In genomic region chr14:22657861-22658260, GRCh38 we compare ENCODE assay signal across 9 cellular contexts. TPM values are rescaled to one million over a fixed set of nuclear protein-coding genes. Genes with fewer than 3 reads are reported as not detected.
DNase-seq lines count a peak whose midpoint lies in the region; ATAC-seq and TF ChIP-seq lines count a peak whose summit lies in the region.
"Had no signal": no experiment of that assay in that cellular context is flagged by ENCODE, and none has a peak within 500 bp of the region (broad histone marks: within the 10 kb centered on the region; RNA-seq: fewer than 3 reads in every experiment).

No MANE protein-coding gene starts in this region.

- no peak for TF ChIP-seq POLR2A in heart left ventricle (IDR thresholded peaks at IDR 0.05)

- H3K9me3 ChIP-seq in heart left ventricle (no peaks in the 10 kb centered on the region), PC-9 (ENCODE audit: insufficient read depth, low read depth) (no peaks in the 10 kb centered on the region)

- WGBS in heart left ventricle, 4 donors = 88 to 98% (median 90%) methylated on average over 1 of the region's 1 CpG

- BruUV-seq in PC-9 (replicated peaks; lab: Mats Ljungman, UMichigan) = no TSS peak

- H4K20me1 ChIP-seq in PC-9 (ENCODE audit: insufficient read depth) = no peaks in the 10 kb centered on the region

- no peaks in the 10 kb centered on the region for H3K27me3 Mint-ChIP-seq in type B pancreatic cell
- no peaks in the 10 kb centered on the region for H3K27me3 Mint-ChIP-seq in activated CD4-positive, alpha-beta T cell treated with anti-CD3 and anti-CD28 coated beads, Interleukin-2, amount 10 ng/mL, durations not matched to agents 7 days and 5 days

- H3K36me3 Mint-ChIP-seq in type B pancreatic cell = no peaks in the 10 kb centered on the region
- H3K36me3 Mint-ChIP-seq in activated CD4-positive, alpha-beta T cell treated with anti-CD3 and anti-CD28 coated beads, Interleukin-2, amount 10 ng/mL, durations not matched to agents 7 days and 5 days (ENCODE audit: low read depth) = no peaks in the 10 kb centered on the region

- H3K4me2 ChIP-seq in PC-9 = no peak overlapping the region

- no peaks in the 10 kb centered on the region for H3K79me2 ChIP-seq in PC-9 (ENCODE audit: low read depth)

- peaks cover 0 to 2% (median 0%) of the 10 kb centered on the region in 12 donors for H3K4me1 ChIP-seq in heart left ventricle
- 0 out of 2 replicates have a peak, but pooled peaks cover 6% of the 10 kb centered on the region for H3K4me1 ChIP-seq in PC-9 (replicated peaks; ENCODE audit: insufficient read depth)

- CTCF ChIA-PET in PC-9 (lab: Charles Lee) = interaction anchor here (0.7 to 1.6 kb wide), 4 partner anchors 12 to 195 kb away, joined by 3 to 5 read pairs (median 3); no protein-coding TSS in a partner anchor
- CTCF ChIA-PET in activated CD4-positive, alpha-beta T cell treated with anti-CD3 and anti-CD28 coated beads, Interleukin-2, amount 10 ng/mL, durations not matched to agents 7 days and 5 days (lab: Charles Lee) = interaction anchor here (1.3 to 3.4 kb wide), 4 partner anchors 9 to 101 kb away, joined by 3 to 14 read pairs (median 4); partner anchors contain the start of gene DAD1

- no peaks in the 10 kb centered on the region for H3K9me2 ChIP-seq in PC-9 (ENCODE audit: insufficient read depth)

- TF ChIP-seq CTCF in heart left ventricle (IDR thresholded peaks at IDR 0.05) = peak in 9 of 12 donors; percentile 27 to 55 (median 42)
- TF ChIP-seq CTCF in PC-9 (conservative IDR thresholded peaks at IDR 0.05) = peak; percentile 44; the same call in 1 of the 2 replicates
- TF ChIP-seq CTCF in fibroblast of mammary gland (conservative IDR thresholded peaks at IDR 0.05; ENCODE audit: control insufficient read depth, insufficient read depth, low read depth, low read length) = peak; percentile 77
- peak; percentile 20 for TF ChIP-seq CTCF in type B pancreatic cell (conservative IDR thresholded peaks at IDR 0.05)

- ATAC-seq in heart left ventricle (peak in 1 of 4 donors; percentile 44), HG03442 (IDR thresholded peaks at IDR 0.05; ENCODE audit: unreplicated experiment) (no peak)

- H3K27ac ChIP-seq in heart left ventricle (no peak overlapping the region), PC-9 (no peak overlapping the region)

- no peak overlapping the region for H3K4me3 Mint-ChIP-seq in type B pancreatic cell
- H3K4me3 Mint-ChIP-seq in activated CD4-positive, alpha-beta T cell treated with anti-CD3 and anti-CD28 coated beads, Interleukin-2, amount 10 ng/mL, durations not matched to agents 7 days and 5 days = no peak overlapping the region
- H3K4me3 Mint-ChIP-seq: activated CD4-positive, alpha-beta T cell treated with anti-CD3 and anti-CD28 coated beads, Interleukin-2, amount 10 ng/mL, durations not matched to agents 24 days and 14 days had no signal

- POLR2A ChIA-PET in PC-9 (lab: Charles Lee; ENCODE audit: unreplicated experiment) = interaction anchor here (0.5 kb wide), 1 partner anchor 57 kb away, joined by 4 read pairs; no protein-coding TSS in a partner anchor
- POLR2A ChIA-PET in activated CD4-positive, alpha-beta T cell treated with anti-CD3 and anti-CD28 coated beads, Interleukin-2, amount 10 ng/mL, durations not matched to agents 7 days and 5 days (lab: Charles Lee) = no interaction called here

- no peaks in the 10 kb centered on the region for H3K27me3 ChIP-seq in heart left ventricle
- H3K27me3 ChIP-seq in PC-9 (ENCODE audit: insufficient read depth, low read depth) = no peaks in the 10 kb centered on the region

- intact Hi-C loops in heart left ventricle (cut with DNase I) (loop anchor here in 8 of 10 donors (1.0 to 10.0 kb wide), 6 partner anchors 157 to 197 kb away; partner anchors contain the start of genes SLC7A7 (in 5 of the 8) and MRPL52 (in 1 of the 8)), cardiac septum (cut with DNase I) (loop anchor here (5.0 kb wide), 2 partner anchors 159 to 194 kb away; partner anchors contain the start of gene SLC7A7), PC-9 (cut with micrococcal nuclease; ENCODE audit: unreplicated experiment) (loop anchor here (2.0 to 10.0 kb wide), 2 partner anchors 57 to 243 kb away; no protein-coding TSS in a partner anchor)

- H3K4me3 ChIP-seq in heart left ventricle (no peak overlapping the region), PC-9 (no peak overlapping the region), fibroblast of mammary gland (ENCODE audit: control insufficient read depth, low read depth, low read length) (no peak overlapping the region)

- H3K36me3 ChIP-seq in heart left ventricle (no peaks in the 10 kb centered on the region), PC-9 (ENCODE audit: low read depth) (no peaks in the 10 kb centered on the region)

- no peaks in the 10 kb centered on the region for H3F3A ChIP-seq in PC-9 (ENCODE audit: insufficient read depth, low read depth)

- no peak overlapping the region for H2AFZ ChIP-seq in PC-9

- H3K9me3 Mint-ChIP-seq in type B pancreatic cell = no peaks in the 10 kb centered on the region
- no peaks in the 10 kb centered on the region for H3K9me3 Mint-ChIP-seq in activated CD4-positive, alpha-beta T cell treated with anti-CD3 and anti-CD28 coated beads, Interleukin-2, amount 10 ng/mL, durations not matched to agents 7 days and 5 days
- H3K9me3 Mint-ChIP-seq: activated CD4-positive, alpha-beta T cell treated with anti-CD3 and anti-CD28 coated beads, Interleukin-2, amount 10 ng/mL, durations not matched to agents 24 days and 14 days had no signal

- H3K27ac Mint-ChIP-seq in type B pancreatic cell = no peak overlapping the region
- no peak overlapping the region for H3K27ac Mint-ChIP-seq in activated CD4-positive, alpha-beta T cell treated with anti-CD3 and anti-CD28 coated beads, Interleukin-2, amount 10 ng/mL, durations not matched to agents 7 days and 5 days
- H3K27ac Mint-ChIP-seq: activated CD4-positive, alpha-beta T cell treated with anti-CD3 and anti-CD28 coated beads, Interleukin-2, amount 10 ng/mL, durations not matched to agents 24 days and 14 days had no signal

- DNase-seq in heart left ventricle (no peak), cardiac septum (ENCODE audit: low spot score) (no peak), PC-9 (peak in 1 of 2 experiments; percentile 41), fibroblast of mammary gland (ENCODE audit: low read depth) (peak; percentile 71), type B pancreatic cell (ENCODE audit: extremely low spot score, unreplicated experiment) (no peak), LoVo (ENCODE audit: low spot score) (no peak)
- no peak for DNase-seq in activated CD4-positive, alpha-beta T cell treated with anti-CD3 and anti-CD28 coated beads, Interleukin-2, amount 10 ng/mL, durations not matched to agents 7 days and 5 days
- DNase-seq: activated CD4-positive, alpha-beta T cell treated with anti-CD3 and anti-CD28 coated beads, Interleukin-2, amount 10 ng/mL, durations not matched to agents 24 days and 14 days had no signal

- H3K4me1 Mint-ChIP-seq in type B pancreatic cell (ENCODE audit: unreplicated experiment) = peaks cover 4% of the 10 kb centered on the region
- peaks cover 1% of the 10 kb centered on the region for H3K4me1 Mint-ChIP-seq in activated CD4-positive, alpha-beta T cell treated with anti-CD3 and anti-CD28 coated beads, Interleukin-2, amount 10 ng/mL, durations not matched to agents 7 days and 5 days
- H3K4me1 Mint-ChIP-seq: activated CD4-positive, alpha-beta T cell treated with anti-CD3 and anti-CD28 coated beads, Interleukin-2, amount 10 ng/mL, durations not matched to agents 24 days and 14 days had no signal

RNA-seq across cellular contexts. Expression of gene OR6J1, which starts 13.7 kb away (rescaled TPM):
- total RNA-seq in heart left ventricle (under 1 TPM in 1 of 9 donors, not detected in 8; 0.06 TPM), cardiac septum (not detected), PC-9 (2021) (0.11 TPM in 1 of 2 replicates, not detected in the other), type B pancreatic cell (ENCODE audit: low replicate concordance) (not detected in 2 replicates)
- polyA plus RNA-seq in heart left ventricle = not detected
- total RNA-seq in activated CD4-positive, alpha-beta T cell treated with anti-CD3 and anti-CD28 coated beads, Interleukin-2, amount 10 ng/mL, durations not matched to agents 7 days and 5 days = not detected
- total RNA-seq: activated CD4-positive, alpha-beta T cell treated with anti-CD3 and anti-CD28 coated beads, Interleukin-2, amount 10 ng/mL, durations not matched to agents 24 days and 14 days had no signal

RNA-seq across cellular contexts. Expression of gene ABHD4, which starts 59.8 kb away (rescaled TPM):
- total RNA-seq in heart left ventricle (10 to 100 TPM; 16.8 to 35.5 (median 25.9) TPM), cardiac septum (18.6 TPM), PC-9 (2021) (62.1 and 83.2 TPM in 2 replicates), type B pancreatic cell (ENCODE audit: low replicate concordance) (34.1 and 71.0 TPM in 2 replicates)
- polyA plus RNA-seq in heart left ventricle = 10 to 100 TPM; 10.4 to 18.0 TPM
- total RNA-seq in activated CD4-positive, alpha-beta T cell treated with anti-CD3 and anti-CD28 coated beads, Interleukin-2, amount 10 ng/mL, durations not matched to agents 7 days and 5 days = 10 to 100 TPM in 1 of 2 experiments, 1 to 10 TPM in 1; 8.3 to 10.4 TPM

Comparison
In these comparisons a context has a peak if more than half of its experiments do, and no peak if none do; other contexts are left out.
1. CTCF ChIP-seq: peak in every context shown above with its lines; median percentile 77 in fibroblast of mammary gland; 44 in PC-9; 42 in heart left ventricle; 20 in type B pancreatic cell.